Comparison of ENCODE assay signal across 8 cellular contexts in genomic region chr2:231786177-231786916, GRCh38. TPM values are rescaled to one million over a fixed set of nuclear protein-coding genes. Genes with fewer than 3 reads are reported as not detected.
DNase-seq lines count a peak whose midpoint lies in the region; ATAC-seq and TF ChIP-seq lines count a peak whose summit lies in the region.

TSS of gene COPS7B (plus strand) at chr2:231786445. CDS start at chr2:231788571, 2,126 bp downstream.

- H3K36me3 Mint-ChIP-seq in activated CD8-positive, alpha-beta T cell treated with anti-CD3 and anti-CD28 coated beads for 36 hours (ENCODE audit: low read depth) = peaks cover 6% of the 10 kb centered on the region

- DNase-seq in NCI-H82 treated with DMSO at 0.1 percent for 48 hours (lab: John Stamatoyannopoulos, UW; ENCODE audit: unreplicated experiment) = peak; percentile 70
- DNase-seq in activated CD8-positive, alpha-beta T cell treated with anti-CD3 and anti-CD28 coated beads for 36 hours = peak; percentile 92
- DNase-seq in lower lobe of right lung = peak; percentile 90
- peak; percentile 74 to 87 (median 79) for DNase-seq in stimulated activated CD4-positive, alpha-beta T cell treated with anti-CD3 and anti-CD28 coated beads, TNF-alpha, amount 100 ng/mL, for 24 hours (ENCODE audit: low read depth in 3 of 3)

- H3K9me3 Mint-ChIP-seq in activated CD8-positive, alpha-beta T cell treated with anti-CD3 and anti-CD28 coated beads for 36 hours = no peaks in the 10 kb centered on the region

- H3K4me1 ChIP-seq in BLaER1 treated with 17β-estradiol and CSF1 and Interleukin-3, amounts not matched to agents 10 nM and 100 nM = peaks cover 43 to 63% (median 54%) of the 10 kb centered on the region in 10 experiments
- H3K4me1 ChIP-seq in ectodermal cell (ENCODE audit: control insufficient read depth, insufficient read depth, low read length) (peaks cover 12% of the 10 kb centered on the region), lower lobe of right lung (peaks cover 48% of the 10 kb centered on the region)

- no peaks in the 10 kb centered on the region for H3K27me3 Mint-ChIP-seq in activated CD8-positive, alpha-beta T cell treated with anti-CD3 and anti-CD28 coated beads for 36 hours

- H3K9ac ChIP-seq in BLaER1 treated with 17β-estradiol and CSF1 and Interleukin-3, amounts not matched to agents 10 nM and 100 nM = peak within 1 kb of the TSS; percentile 80 to 89 (median 84)

- peak; percentile 52 for TF ChIP-seq CTCF in activated CD8-positive, alpha-beta T cell treated with anti-CD3 and anti-CD28 coated beads for 36 hours (IDR thresholded peaks at IDR 0.05)
- no peak for TF ChIP-seq CTCF in lower lobe of right lung (IDR thresholded peaks at IDR 0.05)

- WGBS in ectodermal cell, 2 experiments = 0% methylated on average over 69 of the region's 69 CpGs

- CTCF ChIA-PET in activated CD8-positive, alpha-beta T cell treated with anti-CD3 and anti-CD28 coated beads for 36 hours (lab: Charles Lee) = interaction anchor here (0.8 to 2.0 kb wide), 7 partner anchors 11 to 111 kb away, joined by 3 to 13 read pairs (median 4); no protein-coding TSS in a partner anchor

- no peaks in the 10 kb centered on the region for H3K9me3 ChIP-seq in BLaER1 treated with 17β-estradiol and CSF1 and Interleukin-3, amounts not matched to agents 10 nM and 100 nM (replicated peaks in 1 of 11)
- H3K9me3 ChIP-seq in ectodermal cell (ENCODE audit: control insufficient read depth, low read length) (no peaks in the 10 kb centered on the region), lower lobe of right lung (no peaks in the 10 kb centered on the region)

- peak within 1 kb of the TSS; percentile 81 for H3K4me3 Mint-ChIP-seq in activated CD8-positive, alpha-beta T cell treated with anti-CD3 and anti-CD28 coated beads for 36 hours

- peak within 1 kb of the TSS; percentile 79 to 97 (median 94) for H3K4me3 ChIP-seq in BLaER1 treated with 17β-estradiol and CSF1 and Interleukin-3, amounts not matched to agents 10 nM and 100 nM
- peak within 1 kb of the TSS; percentile 62 for H3K4me3 ChIP-seq in ectodermal cell (ENCODE audit: insufficient read depth, low read depth, low read length)
- H3K4me3 ChIP-seq in lower lobe of right lung = peak within 1 kb of the TSS; percentile 97

- ATAC-seq in GM19351 (IDR thresholded peaks at IDR 0.05; ENCODE audit: unreplicated experiment) (peak; percentile 65), HG03565 (IDR thresholded peaks at IDR 0.05; ENCODE audit: unreplicated experiment) (peak; percentile 36), lower lobe of right lung (peak; percentile 82 to 86)
- ATAC-seq in activated CD8-positive, alpha-beta T cell treated with anti-CD3 and anti-CD28 coated beads for 36 hours = peak; percentile 59

- H3K36me3 ChIP-seq in BLaER1 treated with 17β-estradiol and CSF1 and Interleukin-3, amounts not matched to agents 10 nM and 100 nM = peaks cover 21 to 39% (median 32%) of the 10 kb centered on the region in 11 experiments
- H3K36me3 ChIP-seq in ectodermal cell (ENCODE audit: control insufficient read depth, insufficient read depth, low read length) (peaks cover 3% of the 10 kb centered on the region), lower lobe of right lung (peaks cover 29% of the 10 kb centered on the region)

- H3K4me1 Mint-ChIP-seq in activated CD8-positive, alpha-beta T cell treated with anti-CD3 and anti-CD28 coated beads for 36 hours (ENCODE audit: low read depth) = peaks cover 56% of the 10 kb centered on the region

- H4K20me1 ChIP-seq in BLaER1 treated with 17β-estradiol and CSF1 and Interleukin-3, amounts not matched to agents 10 nM and 100 nM = peaks cover 13 to 49% (median 37%) of the 10 kb centered on the region in 11 experiments; a peak in 18 of 22 replicates

- peak within 1 kb of the TSS; percentile 90 for H3K27ac Mint-ChIP-seq in activated CD8-positive, alpha-beta T cell treated with anti-CD3 and anti-CD28 coated beads for 36 hours

- H3K27ac ChIP-seq in BLaER1 treated with 17β-estradiol and CSF1 and Interleukin-3, amounts not matched to agents 10 nM and 100 nM = peak within 1 kb of the TSS; percentile 28 to 82 (median 77); a peak in 21 of 22 replicates
- H3K27ac ChIP-seq in ectodermal cell (ENCODE audit: insufficient read depth, low read depth, low read length, poor library complexity, severe bottlenecking) = peak within 1 kb of the TSS; percentile 87
- peak within 1 kb of the TSS; percentile 73 for H3K27ac ChIP-seq in lower lobe of right lung

- intact Hi-C loops in activated CD8-positive, alpha-beta T cell treated with anti-CD3 and anti-CD28 coated beads for 36 hours (cut with micrococcal nuclease) = no loop called here
- intact Hi-C loops in lower lobe of right lung (cut with DNase I) = no loop called here

- H3K4me2 ChIP-seq in BLaER1 treated with 17β-estradiol and CSF1 and Interleukin-3, amounts not matched to agents 10 nM and 100 nM = peak within 1 kb of the TSS; percentile 86 to 98 (median 93)

- POLR2A ChIA-PET in activated CD8-positive, alpha-beta T cell treated with anti-CD3 and anti-CD28 coated beads for 36 hours (lab: Charles Lee) = interaction anchor here (0.5 to 3.5 kb wide), 12 partner anchors 9 to 520 kb away, joined by 3 to 15 read pairs (median 3); partner anchors contain the start of gene PTMA

- no peaks in the 10 kb centered on the region for H3K27me3 ChIP-seq in BLaER1 treated with 17β-estradiol and CSF1 and Interleukin-3, amounts not matched to agents 10 nM and 100 nM
- H3K27me3 ChIP-seq in ectodermal cell (ENCODE audit: control insufficient read depth, insufficient read depth, low read length, poor library complexity, severe bottlenecking) (no peaks in the 10 kb centered on the region), lower lobe of right lung (ENCODE audit: low read depth) (no peaks in the 10 kb centered on the region)

RNA-seq across cellular contexts. Expression of gene COPS7B, which starts in this region (rescaled TPM):
- total RNA-seq in activated CD8-positive, alpha-beta T cell treated with anti-CD3 and anti-CD28 coated beads for 36 hours = 10 to 100 TPM; 51.3 to 53.6 TPM
- polyA plus RNA-seq in ectodermal cell (2013, experiment 1 of 4) = 82.2 TPM
- 80.3 TPM for polyA plus RNA-seq in ectodermal cell (2013, experiment 2 of 4)
- polyA plus RNA-seq in ectodermal cell (2013, experiment 3 of 4) = 65.3 TPM
- 70.8 TPM for polyA plus RNA-seq in ectodermal cell (2013, experiment 4 of 4)
- total RNA-seq in lower lobe of right lung = 31.2 TPM

Comparison
In these comparisons a context has a peak if more than half of its experiments do, and no peak if none do; other contexts are left out.
1. Peak in every context shown above with its lines: DNase-seq, ATAC-seq, H3K4me3 ChIP-seq and H3K27ac ChIP-seq.